1 cellular context compared by ENCODE assay signal in the genomic region with DNA sequence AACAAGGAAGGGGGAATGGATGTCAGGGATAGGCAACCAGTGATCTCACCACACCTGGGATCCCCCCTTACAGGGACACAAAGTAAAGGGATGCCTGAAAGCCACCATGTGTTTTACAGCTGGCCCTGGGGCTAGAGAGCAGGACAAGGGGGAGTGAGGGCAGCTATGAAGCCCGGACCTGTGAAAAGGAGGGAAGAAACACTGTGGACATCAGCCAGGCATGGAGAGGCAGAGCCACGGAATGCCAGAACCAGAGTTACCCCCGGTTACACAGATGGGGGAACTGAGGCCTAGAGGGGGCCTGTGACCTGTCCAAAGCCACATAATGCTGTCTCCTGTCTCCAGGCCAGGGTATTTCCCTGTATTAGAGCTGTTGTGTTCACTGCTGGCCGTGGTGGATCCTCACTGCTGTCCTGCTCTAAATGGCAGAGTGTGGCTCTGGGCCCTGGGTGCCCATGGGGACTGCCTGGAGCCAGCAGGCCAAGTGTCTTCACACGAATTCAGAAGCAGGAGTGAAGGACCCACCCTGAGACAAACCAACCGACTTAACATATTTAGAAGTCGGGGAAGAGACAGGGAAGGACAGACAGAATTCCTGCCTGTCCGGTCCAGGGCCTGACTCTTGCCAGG.
TF ChIP-seq lines count a peak whose summit lies in the region.

No MANE protein-coding gene starts in this region.

TF ChIP-seq in H1, 55 proteins besides CTCF, POLR2A, EP300 and RAD21:
- TF ChIP-seq BRCA1 (IDR thresholded peaks at IDR 0.05; ENCODE audit: low read depth, low read length), result no peak
- no peak for TF ChIP-seq ZNF274 (IDR thresholded peaks at IDR 0.05; ENCODE audit: borderline replicate concordance, extremely low read depth, low read length)
- no peak for TF ChIP-seq SIN3A (conservative IDR thresholded peaks at IDR 0.05 in 1 of 2, IDR thresholded peaks at IDR 0.05 in 1 of 2; ENCODE audit: low read depth in 1 of 2, low read length in 2 of 2)
- no peak for TF ChIP-seq JUND (IDR thresholded peaks at IDR 0.05; ENCODE audit: low read length)
- TF ChIP-seq RBBP5 (IDR thresholded peaks at IDR 0.05; ENCODE audit: borderline replicate concordance, low read depth, low read length), result no peak
- no peak for TF ChIP-seq SUZ12 (IDR thresholded peaks at IDR 0.05; ENCODE audit: low read length)
- TF ChIP-seq RXRA (IDR thresholded peaks at IDR 0.05; ENCODE audit: insufficient read depth, low read depth, low read length), result no peak
- no peak for TF ChIP-seq KDM5A (IDR thresholded peaks at IDR 0.05; ENCODE audit: low read length)
- no peak for TF ChIP-seq EZH2 (IDR thresholded peaks at IDR 0.05; ENCODE audit: low read depth, low read length, severe bottlenecking)
- TF ChIP-seq KDM1A (IDR thresholded peaks at IDR 0.05; ENCODE audit: borderline replicate concordance, low read length), result no peak
- TF ChIP-seq SP4 (IDR thresholded peaks at IDR 0.05; ENCODE audit: low read length), result no peak
- no peak for TF ChIP-seq GABPA (IDR thresholded peaks at IDR 0.05; ENCODE audit: borderline replicate concordance, insufficient read depth, low read length)
